8 cellular contexts compared by ENCODE assay signal in genomic region chr6:43426928-43427405, GRCh38. TPM values are rescaled to one million over a fixed set of nuclear protein-coding genes. Genes with fewer than 3 reads are reported as not detected.
DNase-seq lines count a peak whose midpoint lies in the region; ATAC-seq and TF ChIP-seq lines count a peak whose summit lies in the region.

No MANE protein-coding gene starts in this region.

- no peaks in the 10 kb centered on the region for H3K27me3 Mint-ChIP-seq in stimulated activated naive CD8-positive, alpha-beta T cell treated with anti-CD3 and anti-CD28 coated beads, Interleukin-15, Interleukin-2, amounts not matched to agents 100 ng/mL and 50 ng/mL, for 24 hours
- H3K27me3 Mint-ChIP-seq in MCF 10A (ENCODE audit: insufficient read depth, unreplicated experiment) (no peaks in the 10 kb centered on the region), mesothelial cell of epicardium (ENCODE audit: low read depth) (no peaks in the 10 kb centered on the region)

- no peaks in the 10 kb centered on the region for H3K9me3 Mint-ChIP-seq in stimulated activated naive CD8-positive, alpha-beta T cell treated with anti-CD3 and anti-CD28 coated beads, Interleukin-15, Interleukin-2, amounts not matched to agents 100 ng/mL and 50 ng/mL, for 24 hours
- H3K9me3 Mint-ChIP-seq in MCF 10A (ENCODE audit: unreplicated experiment) (no peaks in the 10 kb centered on the region), mesothelial cell of epicardium (no peaks in the 10 kb centered on the region)

- no TSS peak for BruUV-seq in MCF 10A (replicated peaks; lab: Mats Ljungman, UMichigan)

- H3K4me3 Mint-ChIP-seq in stimulated activated naive CD8-positive, alpha-beta T cell treated with anti-CD3 and anti-CD28 coated beads, Interleukin-15, Interleukin-2, amounts not matched to agents 100 ng/mL and 50 ng/mL, for 24 hours, result peak overlapping the region; percentile 91
- H3K4me3 Mint-ChIP-seq in MCF 10A (ENCODE audit: unreplicated experiment) (peak overlapping the region; percentile 87), mesothelial cell of epicardium (peak overlapping the region; percentile 97)

- intact Hi-C loops in MCF 10A (cut with micrococcal nuclease), result no loop called here

- peak overlapping the region; percentile 96 for H3K27ac Mint-ChIP-seq in stimulated activated naive CD8-positive, alpha-beta T cell treated with anti-CD3 and anti-CD28 coated beads, Interleukin-15, Interleukin-2, amounts not matched to agents 100 ng/mL and 50 ng/mL, for 24 hours
- peak overlapping the region; percentile 63 for H3K27ac Mint-ChIP-seq in MCF 10A (ENCODE audit: low read depth, unreplicated experiment)
- peak overlapping the region; percentile 99 for H3K27ac Mint-ChIP-seq in mesothelial cell of epicardium

- no peak for DNase-seq in stimulated activated naive CD8-positive, alpha-beta T cell treated with anti-CD3 and anti-CD28 coated beads, Interleukin-15, Interleukin-2, amounts not matched to agents 100 U/mL and 50 U/mL, for 24 hours
- no peak for DNase-seq in MCF 10A (ENCODE audit: unreplicated experiment)
- DNase-seq in mesothelial cell of epicardium (ENCODE audit: low spot score in 2 of 2, unreplicated experiment in 2 of 2), result no peak
- no peak for DNase-seq in dedifferentiated amniotic fluid mesenchymal stem cell (ENCODE audit: extremely low spot score)
- DNase-seq in MV-4-11 (lab: John Stamatoyannopoulos, UW), result no peak

- CTCF ChIA-PET in MCF 10A (lab: Yijun Ruan, JAX), result interaction anchor here (0.6 to 1.1 kb wide), 6 partner anchors 12 to 746 kb away, joined by 3 to 4 read pairs (median 3); no protein-coding TSS in a partner anchor

- peaks cover 12% of the 10 kb centered on the region for H3K36me3 Mint-ChIP-seq in stimulated activated naive CD8-positive, alpha-beta T cell treated with anti-CD3 and anti-CD28 coated beads, Interleukin-15, Interleukin-2, amounts not matched to agents 100 ng/mL and 50 ng/mL, for 24 hours (ENCODE audit: low read depth)
- H3K36me3 Mint-ChIP-seq in MCF 10A (ENCODE audit: insufficient read depth, unreplicated experiment) (peaks cover 13% of the 10 kb centered on the region), mesothelial cell of epicardium (peaks cover 4% of the 10 kb centered on the region)

- POLR2A ChIA-PET in MCF 10A (lab: Yijun Ruan, JAX), result interaction anchor here (0.6 to 3.0 kb wide), 20 partner anchors 8 to 820 kb away, joined by 3 to 31 read pairs (median 4); partner anchors contain the start of genes DLK2, HSP90AB1, POLR1C and YIPF3

- ATAC-seq in stimulated activated naive CD8-positive, alpha-beta T cell treated with anti-CD3 and anti-CD28 coated beads, Interleukin-15, Interleukin-2, amounts not matched to agents 100 U/mL and 50 U/mL, for 24 hours, result no peak
- ATAC-seq in GM18909 (IDR thresholded peaks at IDR 0.05; ENCODE audit: poor library complexity, unreplicated experiment), result no peak
- no peak for ATAC-seq in GM18505 (IDR thresholded peaks at IDR 0.05; ENCODE audit: unreplicated experiment)

- H3K4me1 Mint-ChIP-seq in stimulated activated naive CD8-positive, alpha-beta T cell treated with anti-CD3 and anti-CD28 coated beads, Interleukin-15, Interleukin-2, amounts not matched to agents 100 ng/mL and 50 ng/mL, for 24 hours (ENCODE audit: low read depth), result peaks cover 24% of the 10 kb centered on the region
- H3K4me1 Mint-ChIP-seq in MCF 10A (ENCODE audit: insufficient read depth, unreplicated experiment), result peaks cover 10% of the 10 kb centered on the region
- peaks cover 17% of the 10 kb centered on the region for H3K4me1 Mint-ChIP-seq in mesothelial cell of epicardium

- TF ChIP-seq POLR2A in GM18505 (IDR thresholded peaks at IDR 0.05; ENCODE audit: borderline replicate concordance, extremely low read depth, insufficient read depth, insufficient read length), result no peak

- no peak for TF ChIP-seq CTCF in MCF 10A (IDR thresholded peaks at IDR 0.05; ENCODE audit: unreplicated experiment)
- TF ChIP-seq CTCF in mesothelial cell of epicardium (IDR thresholded peaks at IDR 0.05; ENCODE audit: unreplicated experiment), result no peak

RNA-seq across cellular contexts. Expression of gene ABCC10, which starts 0.4 kb away (rescaled TPM):
- 25.6 and 25.9 TPM in 2 replicates for total RNA-seq in MCF 10A (2022)
- total RNA-seq in mesothelial cell of epicardium, result 55.8 to 60.2 TPM (median 60.1 TPM) in 3 replicates

RNA-seq across cellular contexts. Expression of gene DLK2, which starts 28.4 kb away (rescaled TPM):
- total RNA-seq in MCF 10A (2022) (13.6 and 30.2 TPM in 2 replicates), mesothelial cell of epicardium (3.5 to 4.7 TPM (median 4.1 TPM) in 3 replicates)

RNA-seq across cellular contexts. Expression of gene TJAP1, which starts 50.4 kb away (rescaled TPM):
- total RNA-seq in MCF 10A (2022), result 70.9 and 78.9 TPM in 2 replicates
- total RNA-seq in mesothelial cell of epicardium, result 45.9 to 52.7 TPM (median 49.7 TPM) in 3 replicates

RNA-seq across cellular contexts. Expression of gene ZNF318, which starts 57.5 kb away (rescaled TPM):
- total RNA-seq in MCF 10A (2022), result 11.3 and 12.9 TPM in 2 replicates
- 26.9 to 29.0 TPM (median 28.1 TPM) in 3 replicates for total RNA-seq in mesothelial cell of epicardium
